Comparison of ENCODE assay signal across 7 cellular contexts in genomic region chr1:6157528-6158174, GRCh38. TPM values are rescaled to one million over a fixed set of nuclear protein-coding genes. Genes with fewer than 3 reads are reported as not detected.
DNase-seq lines count a peak whose midpoint lies in the region; ATAC-seq lines count a peak whose summit lies in the region.

No MANE protein-coding gene starts in this region.

- peaks cover 0 to 2% of the 10 kb centered on the region in 2 donors for H3K4me1 Mint-ChIP-seq in natural killer cell treated with Interleukin-12 subunit alpha and Interleukin-12 subunit beta and Interleukin-15 and Interleukin-18, amount 100 ng/mL, for 72 hours (ENCODE audit: low read depth in 2 of 2)

- no peaks in the 10 kb centered on the region for H3K36me3 Mint-ChIP-seq in natural killer cell treated with Interleukin-12 subunit alpha and Interleukin-12 subunit beta and Interleukin-15 and Interleukin-18, amount 100 ng/mL, for 72 hours

- H3K27ac Mint-ChIP-seq in natural killer cell treated with Interleukin-12 subunit alpha and Interleukin-12 subunit beta and Interleukin-15 and Interleukin-18, amount 100 ng/mL, for 72 hours = no peak overlapping the region

- intact Hi-C loops in posterior cingulate gyrus (cut with DNase I) = no loop called here

- peaks cover 11 to 12% of the 10 kb centered on the region in 2 donors for H3K27me3 Mint-ChIP-seq in natural killer cell treated with Interleukin-12 subunit alpha and Interleukin-12 subunit beta and Interleukin-15 and Interleukin-18, amount 100 ng/mL, for 72 hours

- DNase-seq in H4 (ENCODE audit: low spot score) (peak; percentile 27), NCI-H2081 (lab: John Stamatoyannopoulos, UW) (peak; percentile 85 to 92), astrocyte of the hippocampus (ENCODE audit: low read depth, low spot score) (peak; percentile 49), posterior cingulate gyrus (peak in 8 of 10 donors; percentile 53 to 94 (median 74)), NCI-H524 (lab: John Stamatoyannopoulos, UW) (no peak)
- no peak for DNase-seq in natural killer cell treated with Interleukin-12 subunit alpha and Interleukin-12 subunit beta and Interleukin-15 and Interleukin-18, amount 100 ng/mL, for 72 hours (ENCODE audit: low spot score)

- ATAC-seq in GM18498 (IDR thresholded peaks at IDR 0.05; ENCODE audit: unreplicated experiment) = no peak
- ATAC-seq in natural killer cell treated with Interleukin-12 subunit alpha and Interleukin-12 subunit beta and Interleukin-15 and Interleukin-18, amount 100 ng/mL, for 72 hours = no peak

- H3K9me3 Mint-ChIP-seq in natural killer cell treated with Interleukin-12 subunit alpha and Interleukin-12 subunit beta and Interleukin-15 and Interleukin-18, amount 100 ng/mL, for 72 hours = no peaks in the 10 kb centered on the region

- no peak overlapping the region for H3K4me3 Mint-ChIP-seq in natural killer cell treated with Interleukin-12 subunit alpha and Interleukin-12 subunit beta and Interleukin-15 and Interleukin-18, amount 100 ng/mL, for 72 hours

RNA-seq across cellular contexts. Expression of gene CHD5, which starts 22.5 kb away (rescaled TPM):
- total RNA-seq in H4 (2014; rRNA removed; shearing (Covaris generic)) = 0.04 TPM in 2 replicates
- under 1 TPM; 0.31 to 0.78 TPM for total RNA-seq in natural killer cell treated with Interleukin-12 subunit alpha and Interleukin-12 subunit beta and Interleukin-15 and Interleukin-18, amount 100 ng/mL, for 72 hours

RNA-seq across cellular contexts. Expression of gene RPL22, which starts 41.7 kb away (rescaled TPM):
- 113 and 140 TPM in 2 replicates for total RNA-seq in H4 (2014; rRNA removed; shearing (Covaris generic))
- 100 to 1,000 TPM; 209 to 355 TPM for total RNA-seq in natural killer cell treated with Interleukin-12 subunit alpha and Interleukin-12 subunit beta and Interleukin-15 and Interleukin-18, amount 100 ng/mL, for 72 hours

RNA-seq across cellular contexts. Expression of gene RNF207, which starts 48.3 kb away (rescaled TPM):
- 0.12 and 1.6 TPM in 2 replicates for total RNA-seq in H4 (2014; rRNA removed; shearing (Covaris generic))
- total RNA-seq in natural killer cell treated with Interleukin-12 subunit alpha and Interleukin-12 subunit beta and Interleukin-15 and Interleukin-18, amount 100 ng/mL, for 72 hours = 10 to 100 TPM in 1 of 2 donors, 1 to 10 TPM in 1; 4.2 to 14.2 TPM

Comparison
In these comparisons a context has a peak if more than half of its experiments do, and no peak if none do; other contexts are left out.
1. DNase-seq: peak in H4 (single experiment), NCI-H2081 (2 of 2), astrocyte of the hippocampus (single experiment) and posterior cingulate gyrus (8 of 10); none in NCI-H524 (0 of 2) and natural killer cell treated with Interleukin-12 subunit alpha and Interleukin-12 subunit beta and Interleukin-15 and Interleukin-18, amount 100 ng/mL, for 72 hours (single experiment).